22 cellular contexts compared by ENCODE assay signal in genomic region chr3:101702726-101703125, GRCh38. TPM values are rescaled to one million over a fixed set of nuclear protein-coding genes. Genes with fewer than 3 reads are reported as not detected.
DNase-seq lines count a peak whose midpoint lies in the region; ATAC-seq and TF ChIP-seq lines count a peak whose summit lies in the region.
"Had no signal": no experiment of that assay in that cellular context is flagged by ENCODE, and none has a peak within 500 bp of the region (broad histone marks: within the 10 kb centered on the region; RNA-seq: fewer than 3 reads in every experiment).

No MANE protein-coding gene starts in this region.

- H3K4me3 ChIP-seq in HCT116 (replicated peaks in 1 of 2; ENCODE audit: low read depth in 1 of 2, low read length in 2 of 2): no peak overlapping the region
- H3K4me3 ChIP-seq in PC-9: no peak overlapping the region
- H3K4me3 ChIP-seq in epithelial cell of esophagus (ENCODE audit: low read length): no peak overlapping the region
- H3K4me3 ChIP-seq in smooth muscle cell: no peak overlapping the region
- no peak overlapping the region for H3K4me3 ChIP-seq in esophagus squamous epithelium
- H3K4me3 ChIP-seq: BLaER1, Peyer's patch, SJSA1 had no signal

- H2AFZ ChIP-seq in HCT116 (ENCODE audit: low read depth, low read length, poor library complexity, severe bottlenecking) (no peak overlapping the region), PC-9 (no peak overlapping the region), smooth muscle cell (ENCODE audit: low read depth) (no peak overlapping the region)

- H3K9me3 ChIP-seq in HCT116 (ENCODE audit: control insufficient read depth in 1 of 2, insufficient read depth in 1 of 2, low read depth in 1 of 2, low read length in 2 of 2) (no peaks in the 10 kb centered on the region), PC-9 (ENCODE audit: insufficient read depth, low read depth) (no peaks in the 10 kb centered on the region), smooth muscle cell (replicated peaks; ENCODE audit: low read depth) (no peaks in the 10 kb centered on the region), esophagus squamous epithelium (no peaks in the 10 kb centered on the region)
- H3K9me3 ChIP-seq: BLaER1, Peyer's patch, SJSA1 had no signal

- H3K4me1 ChIP-seq in HCT116 (ENCODE audit: control insufficient read depth in 1 of 2, insufficient read depth in 2 of 2, low read length in 2 of 2) (peaks cover 7 to 27% of the 10 kb centered on the region in 2 experiments), PC-9 (replicated peaks; ENCODE audit: insufficient read depth) (peaks cover 22% of the 10 kb centered on the region), smooth muscle cell (ENCODE audit: low read depth) (no peaks in the 10 kb centered on the region), esophagus squamous epithelium (peaks cover 0 to 8% (median 0%) of the 10 kb centered on the region in 3 donors)
- H3K4me1 ChIP-seq: BLaER1, Peyer's patch, SJSA1 had no signal

- RAD21 ChIA-PET in HCT116 (lab: Charles Lee; ENCODE audit: low non-redundant PET in 1 of 2, low total read pairs in 2 of 2, uncharacterized antibody in 2 of 2, unreplicated experiment in 2 of 2): no interaction called here

- no TSS peak for BruUV-seq in HCT116 (replicated peaks; lab: Mats Ljungman, UMichigan)
- no TSS peak for BruUV-seq in PC-9 (replicated peaks; lab: Mats Ljungman, UMichigan)

- no peak overlapping the region for H3K27ac ChIP-seq in HCT116 (ENCODE audit: low read depth, low read length)
- peak overlapping the region; percentile 57 for H3K27ac ChIP-seq in PC-9
- H3K27ac ChIP-seq in smooth muscle cell (ENCODE audit: low read depth): peak overlapping the region; percentile 38
- no peak overlapping the region for H3K27ac ChIP-seq in esophagus squamous epithelium
- H3K27ac ChIP-seq: BLaER1, Peyer's patch, SJSA1 had no signal

- POLR2A ChIA-PET in HCT116 (lab: Charles Lee): interaction anchor here (0.8 to 1.6 kb wide), 2 partner anchors 16 to 18 kb away, joined by 3 to 4 read pairs; partner anchors contain the start of gene RPL24
- POLR2A ChIA-PET in PC-9 (lab: Charles Lee; ENCODE audit: unreplicated experiment): no interaction called here

- H3K9me2 ChIP-seq in HCT116 (ENCODE audit: insufficient read depth) (no peaks in the 10 kb centered on the region), PC-9 (ENCODE audit: insufficient read depth) (no peaks in the 10 kb centered on the region)

- no peaks in the 10 kb centered on the region for H3K36me3 ChIP-seq in HCT116 (ENCODE audit: control insufficient read depth in 1 of 2, insufficient read depth in 2 of 2, low read length in 2 of 2)
- no peaks in the 10 kb centered on the region for H3K36me3 ChIP-seq in PC-9 (ENCODE audit: low read depth)
- no peaks in the 10 kb centered on the region for H3K36me3 ChIP-seq in smooth muscle cell (ENCODE audit: low read depth)
- no peaks in the 10 kb centered on the region for H3K36me3 ChIP-seq in esophagus squamous epithelium
- H3K36me3 ChIP-seq: BLaER1, Peyer's patch, SJSA1 had no signal

- peak overlapping the region; percentile 62 for H3K4me2 ChIP-seq in HCT116 (ENCODE audit: low read length)
- H3K4me2 ChIP-seq in PC-9: no peak overlapping the region
- H3K4me2 ChIP-seq in smooth muscle cell: no peak overlapping the region
- H3K4me2 ChIP-seq: BLaER1 had no signal

- ATAC-seq in HCT116 (no peak), GM21515 (IDR thresholded peaks at IDR 0.05; ENCODE audit: unreplicated experiment) (no peak)
- ATAC-seq: Right ventricle myocardium inferior had no signal

- 100% methylated on average over 1 of the region's 1 CpG for whole genome bisulfite sequencing in smooth muscle cell (ENCODE audit: low lambda C conversion rate)
- WGBS in esophagus squamous epithelium, 2 donors: 68 to 87% methylated on average over 1 of the region's 1 CpG

- intact Hi-C loops in HCT116 (cut with micrococcal nuclease) (no loop called here), PC-9 (cut with micrococcal nuclease; ENCODE audit: unreplicated experiment) (loop anchor here (2.0 to 5.0 kb wide), 2 partner anchors 16 to 830 kb away; partner anchors contain the start of gene RPL24), esophagus squamous epithelium (cut with DNase I) (no loop called here)

- no peak for TF ChIP-seq RAD21 in HCT116 (IDR thresholded peaks at IDR 0.05; ENCODE audit: low read depth)

- TF ChIP-seq CTCF in HCT116 (IDR thresholded peaks at IDR 0.05 in 2 of 3, conservative IDR thresholded peaks at IDR 0.05 in 1 of 3; ENCODE audit: borderline replicate concordance in 1 of 3, insufficient read depth in 1 of 3, low read depth in 2 of 3, low read length in 2 of 3) (no peak), PC-9 (conservative IDR thresholded peaks at IDR 0.05) (no peak), epithelial cell of esophagus (IDR thresholded peaks at IDR 0.05; ENCODE audit: insufficient read depth, low read depth, low read length, missing control alignments) (no peak), smooth muscle cell (IDR thresholded peaks at IDR 0.05; ENCODE audit: borderline replicate concordance, insufficient read depth, poor library complexity, severe bottlenecking) (no peak), esophagus squamous epithelium (IDR thresholded peaks at IDR 0.05) (no peak)

- TF ChIP-seq POLR2A in HCT116 (IDR thresholded peaks at IDR 0.05; ENCODE audit: borderline replicate concordance, extremely low read depth, insufficient read depth, insufficient read length): no peak
- no peak for TF ChIP-seq POLR2A in esophagus squamous epithelium (IDR thresholded peaks at IDR 0.05)

- H3K27me3 ChIP-seq in HCT116 (ENCODE audit: insufficient read depth, low read length) (no peaks in the 10 kb centered on the region), PC-9 (ENCODE audit: insufficient read depth, low read depth) (no peaks in the 10 kb centered on the region), smooth muscle cell (ENCODE audit: low read depth) (no peaks in the 10 kb centered on the region), esophagus squamous epithelium (no peaks in the 10 kb centered on the region)
- H3K27me3 ChIP-seq: BLaER1, Peyer's patch, SJSA1 had no signal

- no peaks in the 10 kb centered on the region for H4K20me1 ChIP-seq in HCT116 (ENCODE audit: insufficient read depth)
- no peaks in the 10 kb centered on the region for H4K20me1 ChIP-seq in PC-9 (ENCODE audit: insufficient read depth)
- no peaks in the 10 kb centered on the region for H4K20me1 ChIP-seq in smooth muscle cell (ENCODE audit: low read depth)
- H4K20me1 ChIP-seq: BLaER1 had no signal

- CTCF ChIA-PET in HCT116 (lab: Charles Lee) (no interaction called here), PC-9 (lab: Charles Lee) (interaction anchor here (0.6 to 0.7 kb wide), 2 partner anchors 14 to 409 kb away, joined by 3 to 4 read pairs; no protein-coding TSS in a partner anchor)

- H3F3A ChIP-seq in PC-9 (ENCODE audit: insufficient read depth, low read depth) (peaks cover 15% of the 10 kb centered on the region), smooth muscle cell (ENCODE audit: low read depth) (no peaks in the 10 kb centered on the region)

- H3K9ac ChIP-seq in HCT116 (ENCODE audit: low read length) (no peak overlapping the region), smooth muscle cell (ENCODE audit: low read depth) (no peak overlapping the region)
- H3K9ac ChIP-seq: BLaER1 had no signal

- DNase-seq in HCT116 (ENCODE audit: low read depth, low spot score) (no peak), PC-9 (no peak), epithelial cell of esophagus (ENCODE audit: low read depth) (peak; percentile 72), smooth muscle cell (lab: John Stamatoyannopoulos, UW; ENCODE audit: unreplicated experiment) (no peak), esophagus squamous epithelium (lab: John Stamatoyannopoulos, UW) (no peak), pons (ENCODE audit: low spot score) (no peak)
- no peak for DNase-seq in activated CD4-positive, alpha-beta T cell treated with anti-CD3 and anti-CD28 coated beads, Interleukin-2, amount 50 U/mL, for 4 hours
- DNase-seq: CD4-positive, alpha-beta T cell; COR-L47; DMS153; GDM1; Kasumi-1; MM.1S; NCI-H1092; NCI-H1436; NCI-H187 treated with DMSO at 0.1 percent for 48 hours; NCI-H69; Peyer's patch had no signal

- H3K79me2 ChIP-seq in HCT116 (ENCODE audit: insufficient read depth, low read length) (no peaks in the 10 kb centered on the region), PC-9 (ENCODE audit: low read depth) (no peaks in the 10 kb centered on the region), smooth muscle cell (ENCODE audit: low read depth) (no peaks in the 10 kb centered on the region)

TF ChIP-seq in HCT116, 20 proteins besides CTCF, POLR2A, EP300 and RAD21:
- TF ChIP-seq SIN3A (IDR thresholded peaks at IDR 0.05; ENCODE audit: low read depth): no peak
TF ChIP-seq in HCT116: peak in this region for 0.

RNA-seq across cellular contexts. Expression of gene RPL24, which starts 16.2 kb away (rescaled TPM):
- 1,397 TPM for total RNA-seq in HCT116 (2021; ENCODE audit: unreplicated experiment)
- polyA plus RNA-seq in HCT116 (2012): 839 and 1,049 TPM in 2 replicates
- total RNA-seq in PC-9 (2021): 1,834 and 1,944 TPM in 2 replicates
- total RNA-seq in smooth muscle cell: 1,956 and 2,011 TPM in 2 replicates
- polyA plus RNA-seq in smooth muscle cell: 452 and 518 TPM in 2 replicates
- 1,000 to 10,000 TPM in 3 of 4 donors, 100 to 1,000 TPM in 1; 781 to 1,769 (median 1,391) TPM for total RNA-seq in esophagus squamous epithelium

RNA-seq across cellular contexts. Expression of gene CEP97, which starts 21.7 kb away (rescaled TPM):
- total RNA-seq in HCT116 (2021; ENCODE audit: unreplicated experiment): 15.7 TPM
- 1.9 and 3.7 TPM in 2 replicates for polyA plus RNA-seq in HCT116 (2012)
- total RNA-seq in PC-9 (2021): 13.4 and 20.6 TPM in 2 replicates
- total RNA-seq in smooth muscle cell: 20.8 and 21.2 TPM in 2 replicates
- polyA plus RNA-seq in smooth muscle cell: 3.5 and 4.3 TPM in 2 replicates
- total RNA-seq in esophagus squamous epithelium: 1 to 10 TPM; 3.0 to 6.7 (median 5.9) TPM

RNA-seq across cellular contexts. Expression of gene ZBTB11, which starts 25.8 kb away (rescaled TPM):
- total RNA-seq in HCT116 (2021; ENCODE audit: unreplicated experiment) (20.4 TPM), PC-9 (2021) (18.0 and 22.1 TPM in 2 replicates), smooth muscle cell (33.7 and 36.3 TPM in 2 replicates), esophagus squamous epithelium (10 to 100 TPM; 12.7 to 26.9 (median 18.8) TPM)
- polyA plus RNA-seq in HCT116 (2012): 7.2 and 7.5 TPM in 2 replicates
- polyA plus RNA-seq in smooth muscle cell: 7.6 and 9.1 TPM in 2 replicates

Comparison
In these comparisons a context has a peak if more than half of its experiments do, and no peak if none do; other contexts are left out.
1. H3K27ac ChIP-seq: peak in PC-9 (single experiment) and smooth muscle cell (single experiment); none in HCT116 (single experiment) and esophagus squamous epithelium (0 of 4).